Comparison of ENCODE assay signal across 28 cellular contexts in genomic region chr3:13249630-13250395, GRCh38.
"Had no signal": no experiment of that assay in that cellular context is flagged by ENCODE, and none has a peak within 500 bp of the region (broad histone marks: within the 10 kb centered on the region; RNA-seq: fewer than 3 reads in every experiment).

No MANE protein-coding gene starts in this region.

- H3K27ac ChIP-seq: adrenal gland, body of pancreas, colonic mucosa, epithelial cell of prostate, esophagus squamous epithelium, gastroesophageal sphincter, heart right ventricle had no signal

- H3K36me3 ChIP-seq: adrenal gland, colonic mucosa, esophagus squamous epithelium, gastroesophageal sphincter, heart right ventricle had no signal

- H3K9me3 ChIP-seq: adrenal gland, body of pancreas, colonic mucosa, esophagus squamous epithelium, gastroesophageal sphincter, heart right ventricle had no signal

- FAIRE-seq: endometrium, endothelial cell of umbilical vein had no signal

- H3K4me1 ChIP-seq: adrenal gland, body of pancreas, colonic mucosa, gastroesophageal sphincter had no signal

- ATAC-seq: activated CD4-positive, alpha-beta T cell treated with anti-CD3 and anti-CD28 coated beads for 36 hours; activated CD8-positive, alpha-beta memory T cell treated with anti-CD3 and anti-CD28 coated beads, Interleukin-2, amount 10 ng/mL, durations not matched to agents 7 days and 5 days; activated CD8-positive, alpha-beta T cell treated with anti-CD3 and anti-CD28 coated beads, Interleukin-2, amount 10 ng/mL, durations not matched to agents 7 days and 5 days; activated naive CD8-positive, alpha-beta T cell treated with anti-CD3 and anti-CD28 coated beads, Interleukin-2, amount 50 U/mL, for 24 hours; body of pancreas; gastroesophageal sphincter; heart right ventricle had no signal

- DNase-seq: activated CD4-positive, alpha-beta memory T cell treated with anti-CD3 and anti-CD28 coated beads for 36 hours; activated CD4-positive, alpha-beta T cell treated with anti-CD3 and anti-CD28 coated beads for 36 hours; activated CD4-positive, alpha-beta T cell treated with anti-CD3 and anti-CD28 coated beads, Interleukin-2, amount 10 ng/mL, durations not matched to agents 24 days and 14 days; activated CD4-positive, CD25-positive, alpha-beta regulatory T cell; activated CD4-positive, CD25-positive, alpha-beta regulatory T cell treated with anti-CD3 and anti-CD28 coated beads, Interleukin-2, amount 50 U/mL, for 72 hours; activated CD8-positive, alpha-beta memory T cell treated with anti-CD3 and anti-CD28 coated beads, Interleukin-2, amount 10 ng/mL, durations not matched to agents 7 days and 5 days; activated CD8-positive, alpha-beta memory T cell treated with anti-CD3 and anti-CD28 coated beads, Interleukin-2, amount 50 U/mL, for 4 hours; activated CD8-positive, alpha-beta T cell treated with anti-CD3 and anti-CD28 coated beads, Interleukin-2, amount 10 ng/mL, durations not matched to agents 7 days and 5 days; activated effector memory CD4-positive, alpha-beta T cell treated with anti-CD3 and anti-CD28 coated beads, Interleukin-2, amount 50 U/mL, for 16 hours; activated naive CD4-positive, alpha-beta T cell treated with anti-CD3 and anti-CD28 coated beads for 36 hours; activated naive CD8-positive, alpha-beta T cell treated with anti-CD3 and anti-CD28 coated beads for 36 hours; activated naive CD8-positive, alpha-beta T cell treated with anti-CD3 and anti-CD28 coated beads, Interleukin-2, amount 50 U/mL, for 24 hours; activated T-cell treated with anti-CD3 and anti-CD28 coated beads, Interleukin-2, amount 50 U/mL, for 1 hour; activated T-cell treated with anti-CD3 and anti-CD28 coated beads, Interleukin-2, amount 50 U/mL, for 48 hours; adrenal gland; amygdala; aorta; body of pancreas; colonic mucosa; effector CD8-positive, alpha-beta T cell; esophagus squamous epithelium; foreskin melanocyte; heart right ventricle; T-helper 2 cell had no signal

- H3K4me3 ChIP-seq: adrenal gland, body of pancreas, colonic mucosa, esophagus squamous epithelium, gastroesophageal sphincter, heart right ventricle had no signal

- H3K27me3 ChIP-seq: adrenal gland, body of pancreas, colonic mucosa had no signal
